17 cellular contexts compared by ENCODE assay signal in the genomic region with DNA sequence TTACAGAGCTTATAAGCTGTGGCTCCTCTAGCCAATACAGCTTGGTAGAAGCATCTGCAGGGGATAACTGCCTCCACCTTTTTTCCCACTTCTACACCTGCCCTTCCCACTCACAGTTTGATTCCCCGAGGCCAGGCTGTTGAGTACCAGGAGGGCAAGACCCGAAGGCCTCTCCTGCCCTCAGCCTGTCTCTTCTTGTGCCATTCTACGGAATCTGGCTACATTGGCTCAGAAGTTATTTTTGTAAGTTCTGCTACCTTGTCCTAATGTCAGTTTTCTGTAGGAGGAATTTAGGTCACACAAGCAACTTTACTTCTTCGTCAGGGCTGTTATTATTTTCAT. TPM values are rescaled to one million over a fixed set of nuclear protein-coding genes. Genes with fewer than 3 reads are reported as not detected.
"Had no signal": no experiment of that assay in that cellular context is flagged by ENCODE, and none has a peak within 500 bp of the region (broad histone marks: within the 10 kb centered on the region; RNA-seq: fewer than 3 reads in every experiment).

No MANE protein-coding gene starts in this region.

- H3K4me1 ChIP-seq: breast epithelium had no signal

- H3K9me3 ChIP-seq: breast epithelium, colonic mucosa, esophagus muscularis mucosa, gastroesophageal sphincter, heart left ventricle, sigmoid colon, thoracic aorta, vagina had no signal

- DNase-seq: activated B cell treated with CpG ODN at 0.5 μM for 24 hours; activated CD4-positive, alpha-beta memory T cell treated with anti-CD3 and anti-CD28 coated beads for 36 hours; activated CD4-positive, alpha-beta T cell treated with anti-CD3 and anti-CD28 coated beads for 4 hours; activated naive CD4-positive, alpha-beta T cell treated with Interleukin-2 at 50 U/mL for 16 hours; activated naive CD8-positive, alpha-beta T cell treated with anti-CD3 and anti-CD28 coated beads for 36 hours; colonic mucosa; dorsolateral prefrontal cortex; heart left ventricle; stimulated activated CD4-positive, alpha-beta T cell treated with anti-CD3 and anti-CD28 coated beads, Interleukin-15, amount 100 ng/mL, for 24 hours; stimulated activated CD4-positive, alpha-beta T cell treated with anti-CD3 and anti-CD28 coated beads, Interleukin-2, amount 100 ng/mL, for 48 hours; stimulated activated CD8-positive, alpha-beta memory T cell treated with anti-CD3 and anti-CD28 coated beads, Interleukin-4, amount 100 ng/mL, for 48 hours had no signal

- H3K27ac ChIP-seq: breast epithelium, colonic mucosa, esophagus muscularis mucosa, gastroesophageal sphincter, heart left ventricle, sigmoid colon, thoracic aorta, vagina had no signal

- H3K27me3 ChIP-seq: breast epithelium, colonic mucosa, dorsolateral prefrontal cortex, esophagus muscularis mucosa, gastroesophageal sphincter, heart left ventricle, sigmoid colon, vagina had no signal

- H3K4me3 ChIP-seq: colonic mucosa, vagina had no signal

- H3K36me3 ChIP-seq: breast epithelium, colonic mucosa, gastroesophageal sphincter, sigmoid colon, thoracic aorta, vagina had no signal

RNA-seq across cellular contexts. Expression of a gene that starts 46.4 kb away (rescaled TPM):
- total RNA-seq: activated CD4-positive, alpha-beta memory T cell treated with anti-CD3 and anti-CD28 coated beads for 36 hours had no signal
